ENCODE assay signal across 1 cellular context in genomic region chr5:112848116-112848811, GRCh38.
TF ChIP-seq lines count a peak whose summit lies in the region.

No MANE protein-coding gene starts in this region.

TF ChIP-seq in HEK293, 187 proteins besides CTCF, POLR2A, EP300 and RAD21 (continued from another document):
- TF ChIP-seq MZF1 (tag by site-specific recombination; IDR thresholded peaks at IDR 0.05; ENCODE audit: borderline replicate concordance) (no peak), ZNF639 (tag by site-specific recombination; IDR thresholded peaks at IDR 0.05) (0 out of 2 replicates have a peak, but pooled peaks have one; percentile 40), GLI2 (tag by site-specific recombination; IDR thresholded peaks at IDR 0.05; ENCODE audit: borderline replicate concordance, low read depth) (no peak), ZNF596 (tag by site-specific recombination; IDR thresholded peaks at IDR 0.05) (no peak), TRIM28 (IDR thresholded peaks at IDR 0.05; ENCODE audit: borderline replicate concordance, low read length) (no peak), ZNF155 (tag by site-specific recombination; IDR thresholded peaks at IDR 0.05) (no peak), ZNF302 (tag by site-specific recombination; IDR thresholded peaks at IDR 0.05; ENCODE audit: low read depth) (no peak), ZSCAN30 (tag by site-specific recombination; IDR thresholded peaks at IDR 0.05) (peak; percentile 56; the same call in 1 of the 2 replicates), ZNF776 (tag by site-specific recombination; IDR thresholded peaks at IDR 0.05; ENCODE audit: borderline replicate concordance) (no peak), ZNF121 (tag by site-specific recombination; IDR thresholded peaks at IDR 0.05) (peak; percentile 73; the same call in 1 of the 2 replicates), ZNF37A (tag by site-specific recombination; IDR thresholded peaks at IDR 0.05) (no peak), ZNF223 (tag by site-specific recombination; IDR thresholded peaks at IDR 0.05) (no peak), ZNF792 (tag by site-specific recombination; IDR thresholded peaks at IDR 0.05) (no peak), ZNF768 (tag by site-specific recombination; IDR thresholded peaks at IDR 0.05) (no peak), ZNF701 (tag by site-specific recombination; IDR thresholded peaks at IDR 0.05) (no peak), ZNF169 (tag by site-specific recombination; IDR thresholded peaks at IDR 0.05) (no peak), ZNF140 (tag by site-specific recombination; IDR thresholded peaks at IDR 0.05) (no peak), ZNF514 (tag by site-specific recombination; IDR thresholded peaks at IDR 0.05) (no peak), ZNF654 (tag by site-specific recombination; IDR thresholded peaks at IDR 0.05; ENCODE audit: low read depth) (peak; percentile 53), PRDM1 (tag by site-specific recombination; IDR thresholded peaks at IDR 0.05) (no peak), ZNF660 (tag by site-specific recombination; IDR thresholded peaks at IDR 0.05) (0 out of 2 replicates have a peak, but pooled peaks have one; percentile 46), ZNF610 (tag by site-specific recombination; IDR thresholded peaks at IDR 0.05; ENCODE audit: borderline replicate concordance) (0 out of 2 replicates have a peak, but pooled peaks have one; percentile 46), SP2 (tag by site-specific recombination; IDR thresholded peaks at IDR 0.05) (no peak), GFI1B (tag by site-specific recombination; IDR thresholded peaks at IDR 0.05) (no peak), ZNF600 (tag by site-specific recombination; IDR thresholded peaks at IDR 0.05) (peak; percentile 55), BCL6B (tag by site-specific recombination; IDR thresholded peaks at IDR 0.05) (no peak)
- TF ChIP-seq, protein P1, sequence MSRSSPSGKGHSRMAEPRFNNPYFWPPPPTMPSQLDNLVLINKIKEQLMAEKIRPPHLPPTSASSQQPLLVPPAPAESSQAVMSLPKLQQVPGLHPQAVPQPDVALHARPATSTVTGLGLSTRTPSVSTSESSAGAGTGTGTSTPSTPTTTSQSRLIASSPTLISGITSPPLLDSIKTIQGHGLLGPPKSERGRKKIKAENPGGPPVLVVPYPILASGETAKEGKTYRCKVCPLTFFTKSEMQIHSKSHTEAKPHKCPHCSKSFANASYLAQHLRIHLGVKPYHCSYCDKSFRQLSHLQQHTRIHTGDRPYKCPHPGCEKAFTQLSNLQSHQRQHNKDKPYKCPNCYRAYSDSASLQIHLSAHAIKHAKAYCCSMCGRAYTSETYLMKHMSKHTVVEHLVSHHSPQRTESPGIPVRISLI (tag by site-specific recombination; IDR thresholded peaks at IDR 0.05), result 0 out of 2 replicates have a peak, but pooled peaks have one; percentile 23
